16 cellular contexts compared by ENCODE assay signal in the genomic region with DNA sequence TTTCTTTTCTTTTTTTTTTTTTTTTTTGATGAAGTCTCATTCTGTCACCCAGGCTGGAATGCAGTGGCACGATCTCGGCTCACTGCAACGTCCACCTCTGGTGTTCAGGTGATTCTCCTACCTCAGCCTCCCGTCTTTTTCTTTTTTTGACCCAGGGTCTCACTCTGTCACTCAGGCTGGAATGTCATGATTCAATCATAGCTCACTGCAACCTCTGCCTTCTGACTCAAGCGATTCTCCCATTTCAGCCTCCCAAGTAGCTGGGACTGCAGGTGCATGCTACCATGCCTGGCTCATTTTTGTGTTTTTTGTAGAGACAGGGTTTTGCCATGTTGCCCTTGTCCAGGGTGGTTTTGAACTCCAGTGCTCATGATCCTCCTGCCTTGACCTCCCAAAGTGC. TPM values are rescaled to one million over a fixed set of nuclear protein-coding genes. Genes with fewer than 3 reads are reported as not detected.
DNase-seq lines count a peak whose midpoint lies in the region; FAIRE-seq and TF ChIP-seq lines count a peak whose summit lies in the region.
"Had no signal": no experiment of that assay in that cellular context is flagged by ENCODE, and none has a peak within 500 bp of the region (broad histone marks: within the 10 kb centered on the region; RNA-seq: fewer than 3 reads in every experiment).

No MANE protein-coding gene starts in this region.

- no peak overlapping the region for H4K8ac ChIP-seq in trophoblast cell (ENCODE audit: low read depth, low read length)

- H3K4me1 Mint-ChIP-seq in activated T-helper 2 cell treated with anti-CD3 and anti-CD28 coated beads, Interferon-gamma antibody, Interleukin-2, Interleukin-4, amounts not matched to agents 10 μg/mL and 5 μg/mL and 100 μg/mL, durations not matched to agents 14 hours and 24 hours and 36 hours (ENCODE audit: low read depth), result peaks cover 26% of the 10 kb centered on the region

- peaks cover 12% of the 10 kb centered on the region in 2 experiments for H3K4me1 ChIP-seq in trophoblast cell (ENCODE audit: control insufficient read depth in 1 of 2, insufficient read depth in 2 of 2, low read length in 2 of 2)
- peaks cover 10% of the 10 kb centered on the region for H3K4me1 ChIP-seq in vagina
- H3K4me1 ChIP-seq: BLaER1 had no signal

- no peak overlapping the region for H4K91ac ChIP-seq in trophoblast cell (ENCODE audit: low read depth, low read length)

- no peak overlapping the region for H2AK5ac ChIP-seq in trophoblast cell (ENCODE audit: low read length)

- H3K9ac ChIP-seq in trophoblast cell (ENCODE audit: low read length), result no peak overlapping the region
- H3K9ac ChIP-seq: BLaER1 had no signal

- H3K9me3 ChIP-seq in trophoblast cell (ENCODE audit: insufficient read depth, low read depth, low read length), result no peaks in the 10 kb centered on the region
- H3K9me3 ChIP-seq in vagina, result no peaks in the 10 kb centered on the region
- H3K9me3 ChIP-seq: BLaER1 had no signal

- peaks cover 28% of the 10 kb centered on the region for H3K79me1 ChIP-seq in trophoblast cell (ENCODE audit: low read length)

- no peak overlapping the region for H2AFZ ChIP-seq in trophoblast cell (ENCODE audit: insufficient read depth, low read length, poor library complexity)

- no peak overlapping the region for H3K14ac ChIP-seq in trophoblast cell (ENCODE audit: low read length)

- H3K27ac ChIP-seq in trophoblast cell (ENCODE audit: low read depth, low read length) (no peak overlapping the region), RWPE1 (no peak overlapping the region), vagina (no peak overlapping the region)
- H3K27ac ChIP-seq: 22Rv1, BLaER1 had no signal

- TF ChIP-seq CTCF in RWPE1 (conservative IDR thresholded peaks at IDR 0.05; ENCODE audit: low read depth) (no peak), vagina (IDR thresholded peaks at IDR 0.05) (no peak)

- intact Hi-C loops in activated T-helper 2 cell treated with anti-CD3 and anti-CD28 coated beads, Interferon-gamma antibody, Interleukin-2, Interleukin-4, amounts not matched to agents 10 μg/mL and 5 μg/mL and 100 μg/mL, durations not matched to agents 14 hours and 24 hours and 36 hours (cut with micrococcal nuclease), result no loop called here
- intact Hi-C loops in vagina (cut with DNase I), result no loop called here

- H3K4ac ChIP-seq in trophoblast cell (ENCODE audit: low read depth, low read length), result peak overlapping the region; percentile 91

- H2BK12ac ChIP-seq in trophoblast cell (ENCODE audit: low read length), result peak overlapping the region; percentile 84

- H3K9me3 Mint-ChIP-seq in activated T-helper 2 cell treated with anti-CD3 and anti-CD28 coated beads, Interferon-gamma antibody, Interleukin-2, Interleukin-4, amounts not matched to agents 10 μg/mL and 5 μg/mL and 100 μg/mL, durations not matched to agents 14 hours and 24 hours and 36 hours, result no peaks in the 10 kb centered on the region
- H3K9me3 Mint-ChIP-seq: CD4-positive, alpha-beta T cell had no signal

- H3K36me3 Mint-ChIP-seq in activated T-helper 2 cell treated with anti-CD3 and anti-CD28 coated beads, Interferon-gamma antibody, Interleukin-2, Interleukin-4, amounts not matched to agents 10 μg/mL and 5 μg/mL and 100 μg/mL, durations not matched to agents 14 hours and 24 hours and 36 hours (ENCODE audit: low read depth), result peaks cover 45% of the 10 kb centered on the region

- H3K4me2 ChIP-seq in trophoblast cell (ENCODE audit: low read length), result no peak overlapping the region
- H3K4me2 ChIP-seq: BLaER1 had no signal

- H2BK120ac ChIP-seq in trophoblast cell (ENCODE audit: insufficient read depth, low read length, poor library complexity), result no peak overlapping the region

- peak overlapping the region; percentile 51 for H3K18ac ChIP-seq in trophoblast cell (ENCODE audit: low read length)

- H3K79me2 ChIP-seq in trophoblast cell (ENCODE audit: control insufficient read depth, insufficient read depth, low read length, poor library complexity), result peaks cover 15% of the 10 kb centered on the region

- H3K36me3 ChIP-seq in trophoblast cell (ENCODE audit: control insufficient read depth in 1 of 2, insufficient read depth in 2 of 2, low read length in 2 of 2) (peaks cover 0 to 3% of the 10 kb centered on the region in 2 experiments), vagina (no peaks in the 10 kb centered on the region)

- no peak for TF ChIP-seq POLR2A in vagina (IDR thresholded peaks at IDR 0.05)

- no peak overlapping the region for H3K23ac ChIP-seq in trophoblast cell (ENCODE audit: low read length)

- CTCF ChIA-PET in RWPE1 (lab: Yijun Ruan, JAX), result no interaction called here

- POLR2A ChIA-PET in RWPE1 (lab: Yijun Ruan, JAX; ENCODE audit: low non-redundant PET), result interaction anchor here (0.6 kb wide), 1 partner anchor 25 kb away, joined by 3 read pairs; no protein-coding TSS in a partner anchor

- WGBS in trophoblast cell (ENCODE audit: extremely low coverage, insufficient coverage, insufficient read length), result no CpG with 5 or more reads among the region's 5 CpGs

- H2BK5ac ChIP-seq in trophoblast cell (ENCODE audit: low read depth, low read length, poor library complexity), result no peak overlapping the region

- peak; percentile 73 for DNase-seq in DMS79 treated with DMSO at 0.1 percent for 48 hours (lab: John Stamatoyannopoulos, UW)
- DNase-seq in DMS79 (lab: John Stamatoyannopoulos, UW), result no peak
- no peak for DNase-seq in HTR-8/SVneo (ENCODE audit: insufficient read length, low spot score)
- DNase-seq in activated T-helper 2 cell treated with anti-CD3 and anti-CD28 coated beads, Interferon-gamma antibody, Interleukin-2, Interleukin-4, amounts not matched to agents 10 μg/mL and 5 μg/mL and 100 μg/mL, durations not matched to agents 14 hours and 24 hours and 36 hours (ENCODE audit: low spot score), result no peak
- no peak for DNase-seq in trophoblast cell
- no peak for DNase-seq in NCI-H1930 (lab: John Stamatoyannopoulos, UW)
- DNase-seq in RWPE1 (ENCODE audit: low spot score), result no peak
- DNase-seq in vagina (ENCODE audit: extremely low spot score in 2 of 2), result no peak
- DNase-seq: Calu3; CD4-positive, alpha-beta T cell had no signal

- peak overlapping the region; percentile 28 for H3K27ac Mint-ChIP-seq in activated T-helper 2 cell treated with anti-CD3 and anti-CD28 coated beads, Interferon-gamma antibody, Interleukin-2, Interleukin-4, amounts not matched to agents 10 μg/mL and 5 μg/mL and 100 μg/mL, durations not matched to agents 14 hours and 24 hours and 36 hours
- H3K27ac Mint-ChIP-seq: CD4-positive, alpha-beta T cell had no signal

- no peak overlapping the region for H4K12ac ChIP-seq in trophoblast cell (ENCODE audit: low read depth, low read length)

- FAIRE-seq in HTR-8/SVneo (lab: Jason Lieb, UNC), result peak; percentile 72
- FAIRE-seq: GM12878, GM18507, H54, HepG2 had no signal

- no peaks in the 10 kb centered on the region for H3K27me3 Mint-ChIP-seq in activated T-helper 2 cell treated with anti-CD3 and anti-CD28 coated beads, Interferon-gamma antibody, Interleukin-2, Interleukin-4, amounts not matched to agents 10 μg/mL and 5 μg/mL and 100 μg/mL, durations not matched to agents 14 hours and 24 hours and 36 hours (ENCODE audit: low read depth)
- H3K27me3 Mint-ChIP-seq: CD4-positive, alpha-beta T cell had no signal

- H3K4me3 Mint-ChIP-seq in activated T-helper 2 cell treated with anti-CD3 and anti-CD28 coated beads, Interferon-gamma antibody, Interleukin-2, Interleukin-4, amounts not matched to agents 10 μg/mL and 5 μg/mL and 100 μg/mL, durations not matched to agents 14 hours and 24 hours and 36 hours (ENCODE audit: low read depth), result no peak overlapping the region
- H3K4me3 Mint-ChIP-seq: CD4-positive, alpha-beta T cell had no signal

- H3K27me3 ChIP-seq in trophoblast cell (ENCODE audit: insufficient read depth, low read length) (no peaks in the 10 kb centered on the region), vagina (no peaks in the 10 kb centered on the region)
- H3K27me3 ChIP-seq: BLaER1 had no signal

- H3K4me3 ChIP-seq in trophoblast cell (ENCODE audit: low read depth, low read length) (no peak overlapping the region), vagina (no peak overlapping the region)
- H3K4me3 ChIP-seq: BLaER1, GM12878 had no signal

RNA-seq across cellular contexts. Expression of a gene that starts 12.0 kb away (rescaled TPM):
- total RNA-seq in activated T-helper 2 cell treated with anti-CD3 and anti-CD28 coated beads, Interferon-gamma antibody, Interleukin-2, Interleukin-4, amounts not matched to agents 10 μg/mL and 5 μg/mL and 100 μg/mL, durations not matched to agents 14 hours and 24 hours and 36 hours, result 110 and 124 TPM in 2 replicates
- 87.3 and 91.6 TPM in 2 replicates for polyA plus RNA-seq in trophoblast cell (2013)
- total RNA-seq in vagina, result 35.1 TPM
